ENCODE assay signal across 8 cellular contexts in the genomic region with DNA sequence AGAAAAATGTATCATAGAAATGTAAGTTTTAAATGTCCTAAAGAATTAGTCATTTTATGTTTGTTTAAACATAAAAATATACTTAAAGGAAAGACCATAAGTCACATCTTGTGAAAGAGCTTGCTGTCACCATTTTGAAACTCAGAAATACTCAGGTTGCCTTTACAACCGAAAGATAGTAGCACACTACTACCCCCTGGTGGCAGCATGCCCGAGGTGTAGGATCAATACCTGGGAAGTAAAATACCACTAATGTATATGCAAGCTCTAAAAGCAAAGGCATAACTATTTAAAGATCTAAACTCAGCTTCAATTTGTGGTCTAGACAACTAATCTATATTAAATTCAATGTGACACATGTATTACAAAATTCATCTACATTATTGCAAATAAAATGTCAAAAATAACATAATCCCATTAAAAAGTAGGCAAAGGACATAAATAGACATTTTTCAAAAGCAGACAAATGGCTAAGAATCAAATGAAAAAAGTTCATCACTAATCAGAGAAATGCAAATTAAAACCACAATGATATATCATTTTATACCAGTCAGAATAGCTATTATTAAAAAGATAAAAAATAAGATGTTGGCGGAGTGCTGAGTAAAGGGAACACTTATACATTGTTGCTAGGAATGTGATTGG. TPM values are rescaled to one million over a fixed set of nuclear protein-coding genes. Genes with fewer than 3 reads are reported as not detected.
A peak's percentile ranks its signal among the peaks of the same experiment; 100 is the strongest.
DNase-seq lines count a peak whose midpoint lies in the region; ATAC-seq and TF ChIP-seq lines count a peak whose summit lies in the region.

No MANE protein-coding gene starts in this region.

- no peaks in the 10 kb centered on the region for H3K4me1 Mint-ChIP-seq in memory B cell

- no peaks in the 10 kb centered on the region for H3K9me3 Mint-ChIP-seq in memory B cell

- H3K4me3 Mint-ChIP-seq in memory B cell = no peak overlapping the region

- ATAC-seq in GM18909 (IDR thresholded peaks at IDR 0.05; ENCODE audit: poor library complexity, unreplicated experiment) (peak; percentile 81), HG03442 (IDR thresholded peaks at IDR 0.05; ENCODE audit: unreplicated experiment) (peak; percentile 78), memory B cell (ENCODE audit: low read depth) (peak; percentile 100)

- H3K27me3 Mint-ChIP-seq in memory B cell = no peaks in the 10 kb centered on the region

- peak; percentile 29 for DNase-seq in AG09319 (ENCODE audit: extremely low read depth, low read depth)
- peak; percentile 85 for DNase-seq in NCI-H69 (lab: John Stamatoyannopoulos, UW)
- peak; percentile 95 for DNase-seq in activated CD4-positive, alpha-beta T cell treated with anti-CD3 and anti-CD28 coated beads for 48 hours
- DNase-seq in dermis microvascular lymphatic vessel endothelial cell (ENCODE audit: low read depth in 2 of 2) = peak; percentile 71 to 73
- DNase-seq in memory B cell (ENCODE audit: low spot score in 2 of 2) = peak; percentile 85
- peak; percentile 81 to 88 for DNase-seq in stimulated activated CD8-positive, alpha-beta memory T cell treated with anti-CD3 and anti-CD28 coated beads, Interleukin-2, amount 100 ng/mL, for 48 hours (ENCODE audit: low read depth in 2 of 2)

- peak; percentile 78 for TF ChIP-seq CTCF in AG09319 (IDR thresholded peaks at IDR 0.05; ENCODE audit: low read depth, low read length)

- no peak overlapping the region for H3K27ac Mint-ChIP-seq in memory B cell

- no peaks in the 10 kb centered on the region for H3K36me3 Mint-ChIP-seq in memory B cell

RNA-seq across cellular contexts. Expression of a gene that starts 47.7 kb away (rescaled TPM):
- 0.13 and 0.25 TPM in 2 replicates for total RNA-seq in dermis microvascular lymphatic vessel endothelial cell

Comparison
In these comparisons a context has a peak if more than half of its experiments do, and no peak if none do; other contexts are left out.
1. Peak in every context shown above with its lines: DNase-seq and ATAC-seq.
2. DNase-seq: peak in every context shown above with its lines; median percentile 95 in activated CD4-positive, alpha-beta T cell treated with anti-CD3 and anti-CD28 coated beads for 48 hours; 85 in NCI-H69; 85 in memory B cell; 84 in stimulated activated CD8-positive, alpha-beta memory T cell treated with anti-CD3 and anti-CD28 coated beads, Interleukin-2, amount 100 ng/mL, for 48 hours; 72 in dermis microvascular lymphatic vessel endothelial cell; 29 in AG09319.